In the genomic region with DNA sequence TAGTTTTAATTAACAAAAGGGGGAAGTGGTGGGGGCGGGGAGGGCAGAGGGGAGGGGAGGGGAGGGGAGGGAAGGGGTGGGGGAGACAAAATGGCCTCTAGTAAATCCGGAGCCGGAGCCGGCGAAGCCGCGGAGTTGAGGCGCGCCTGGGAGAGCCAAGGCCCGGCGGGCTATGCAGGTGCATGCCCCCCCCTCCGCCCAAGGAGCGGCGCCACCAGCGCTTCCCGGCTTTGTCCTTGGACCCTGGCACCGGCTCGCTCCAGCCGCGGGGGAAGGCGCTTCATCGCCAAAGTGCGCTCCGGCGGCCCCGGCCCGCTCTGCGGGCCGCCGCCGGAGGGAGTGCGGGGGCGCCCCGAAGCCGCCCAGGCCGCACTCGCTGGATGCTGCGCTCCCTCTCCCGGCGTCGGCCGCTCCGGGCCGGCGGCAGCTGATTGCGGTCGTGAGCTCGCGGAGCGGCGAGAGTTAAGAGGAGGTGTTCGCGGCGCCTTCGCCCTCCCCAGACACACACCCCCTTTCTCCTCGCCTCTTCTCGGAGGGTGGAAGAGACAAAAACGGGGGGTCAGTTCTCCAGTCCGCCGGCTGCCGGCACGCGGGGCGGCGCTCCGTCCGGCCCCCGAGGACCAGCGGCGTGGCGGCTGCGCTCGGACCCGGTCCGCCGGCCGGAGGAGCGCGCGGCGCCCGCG, we compare ENCODE assay signal across 8 cellular contexts. TPM values are rescaled to one million over a fixed set of nuclear protein-coding genes. Genes with fewer than 3 reads are reported as not detected.
DNase-seq lines count a peak whose midpoint lies in the region; ATAC-seq, FAIRE-seq and TF ChIP-seq lines count a peak whose summit lies in the region.

A gene with protein sequence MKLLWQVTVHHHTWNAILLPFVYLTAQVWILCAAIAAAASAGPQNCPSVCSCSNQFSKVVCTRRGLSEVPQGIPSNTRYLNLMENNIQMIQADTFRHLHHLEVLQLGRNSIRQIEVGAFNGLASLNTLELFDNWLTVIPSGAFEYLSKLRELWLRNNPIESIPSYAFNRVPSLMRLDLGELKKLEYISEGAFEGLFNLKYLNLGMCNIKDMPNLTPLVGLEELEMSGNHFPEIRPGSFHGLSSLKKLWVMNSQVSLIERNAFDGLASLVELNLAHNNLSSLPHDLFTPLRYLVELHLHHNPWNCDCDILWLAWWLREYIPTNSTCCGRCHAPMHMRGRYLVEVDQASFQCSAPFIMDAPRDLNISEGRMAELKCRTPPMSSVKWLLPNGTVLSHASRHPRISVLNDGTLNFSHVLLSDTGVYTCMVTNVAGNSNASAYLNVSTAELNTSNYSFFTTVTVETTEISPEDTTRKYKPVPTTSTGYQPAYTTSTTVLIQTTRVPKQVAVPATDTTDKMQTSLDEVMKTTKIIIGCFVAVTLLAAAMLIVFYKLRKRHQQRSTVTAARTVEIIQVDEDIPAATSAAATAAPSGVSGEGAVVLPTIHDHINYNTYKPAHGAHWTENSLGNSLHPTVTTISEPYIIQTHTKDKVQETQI (minus strand): TSS at position 439 of the 683 bp plus-strand sequence. CDS start 797 bp downstream, outside the sequence.

- POLR2A ChIA-PET in endothelial cell of umbilical vein (lab: Charles Lee), result no interaction called here

- peaks cover 7% of the 10 kb centered on the region for H3K4me1 Mint-ChIP-seq in activated CD4-positive, alpha-beta T cell treated with anti-CD3 and anti-CD28 coated beads, Interleukin-2, amount 10 ng/mL, durations not matched to agents 24 days and 14 days
- H3K4me1 Mint-ChIP-seq in memory B cell, result peaks cover 21% of the 10 kb centered on the region

- peak; percentile 82 for DNase-seq in AG20443 (ENCODE audit: low spot score)
- DNase-seq in activated CD4-positive, alpha-beta T cell treated with anti-CD3 and anti-CD28 coated beads, Interleukin-2, amount 10 ng/mL, durations not matched to agents 24 days and 14 days, result peak; percentile 77
- peak; percentile 57 for DNase-seq in endothelial cell of umbilical vein (ENCODE audit: low read depth, low spot score)
- peak in 1 of 2 donors; percentile 25 for DNase-seq in memory B cell (ENCODE audit: low spot score in 2 of 2)
- DNase-seq in NAMALWA (ENCODE audit: low spot score), result no peak

- ATAC-seq in GM19035 (IDR thresholded peaks at IDR 0.05; ENCODE audit: unreplicated experiment) (peak; percentile 39), HG03159 (IDR thresholded peaks at IDR 0.05; ENCODE audit: unreplicated experiment) (peak; percentile 34), memory B cell (ENCODE audit: low read depth) (peak; percentile 44)

- no peaks in the 10 kb centered on the region for H3K9me3 Mint-ChIP-seq in activated CD4-positive, alpha-beta T cell treated with anti-CD3 and anti-CD28 coated beads, Interleukin-2, amount 10 ng/mL, durations not matched to agents 24 days and 14 days
- H3K9me3 Mint-ChIP-seq in memory B cell, result no peaks in the 10 kb centered on the region

- BruUV-seq in endothelial cell of umbilical vein (replicated peaks; lab: Mats Ljungman, UMichigan), result no TSS peak

- FAIRE-seq in endothelial cell of umbilical vein (lab: Jason Lieb, UNC), result no peak

- H3K27ac ChIP-seq in endothelial cell of umbilical vein (ENCODE audit: insufficient read depth, low read depth, low read length), result peak within 1 kb of the TSS; percentile 39
- peak within 1 kb of the TSS; percentile 27 for H3K27ac ChIP-seq in temporal lobe (ENCODE audit: low read depth, low read length)

- dilution Hi-C loops in endothelial cell of umbilical vein (cut with MboI; ENCODE audit: extremely low pct_ligation_motif_present, low sequenced_read_pairs), result no loop called here

- peak within 1 kb of the TSS; percentile 82 for H3K4me3 Mint-ChIP-seq in activated CD4-positive, alpha-beta T cell treated with anti-CD3 and anti-CD28 coated beads, Interleukin-2, amount 10 ng/mL, durations not matched to agents 24 days and 14 days
- peak within 1 kb of the TSS; percentile 89 for H3K4me3 Mint-ChIP-seq in memory B cell

- H2AFZ ChIP-seq in endothelial cell of umbilical vein (ENCODE audit: low read depth, low read length), result peak within 1 kb of the TSS; percentile 33

- peak within 1 kb of the TSS; percentile 71 for H3K4me2 ChIP-seq in endothelial cell of umbilical vein (ENCODE audit: insufficient read depth, low read length)

- no peaks in the 10 kb centered on the region for H3K36me3 ChIP-seq in endothelial cell of umbilical vein (ENCODE audit: control insufficient read depth in 2 of 2, extremely low read depth in 1 of 2, insufficient read depth in 2 of 2, low read length in 2 of 2)

- TF ChIP-seq CTCF in endothelial cell of umbilical vein (IDR thresholded peaks at IDR 0.05; ENCODE audit: extremely low read depth in 1 of 2, insufficient read depth in 1 of 2, low read depth in 1 of 2, low read length in 2 of 2), result peak in 1 of 2 donors; percentile 21

- peaks cover 8% of the 10 kb centered on the region for H3K4me1 ChIP-seq in endothelial cell of umbilical vein (ENCODE audit: control insufficient read depth, extremely low read depth, insufficient read depth, low read length)

- CTCF ChIA-PET in endothelial cell of umbilical vein (lab: Charles Lee), result interaction anchor here (0.6 to 2.7 kb wide), 8 partner anchors 13 to 324 kb away, joined by 3 to 13 read pairs (median 5); no protein-coding TSS in a partner anchor

- peaks cover 22% of the 10 kb centered on the region for H3K27me3 Mint-ChIP-seq in activated CD4-positive, alpha-beta T cell treated with anti-CD3 and anti-CD28 coated beads, Interleukin-2, amount 10 ng/mL, durations not matched to agents 24 days and 14 days
- H3K27me3 Mint-ChIP-seq in memory B cell, result no peaks in the 10 kb centered on the region

- H3K27ac Mint-ChIP-seq in activated CD4-positive, alpha-beta T cell treated with anti-CD3 and anti-CD28 coated beads, Interleukin-2, amount 10 ng/mL, durations not matched to agents 24 days and 14 days, result peak within 1 kb of the TSS; percentile 65
- peak within 1 kb of the TSS; percentile 10 for H3K27ac Mint-ChIP-seq in memory B cell

- H3K9me1 ChIP-seq in endothelial cell of umbilical vein (replicated peaks; ENCODE audit: control insufficient read depth, extremely low read depth, insufficient read depth, low read length), result no peaks in the 10 kb centered on the region

- H3K4me3 ChIP-seq in endothelial cell of umbilical vein (replicated peaks in 1 of 3; ENCODE audit: insufficient read depth in 1 of 3, low read depth in 1 of 3, low read length in 3 of 3), result peak within 1 kb of the TSS; percentile 16 to 45 (median 31)

- no peaks in the 10 kb centered on the region for H3K9me3 ChIP-seq in endothelial cell of umbilical vein (replicated peaks; ENCODE audit: control insufficient read depth, insufficient read depth, low read length)

- no peaks in the 10 kb centered on the region for H3K27me3 ChIP-seq in endothelial cell of umbilical vein (ENCODE audit: control insufficient read depth in 2 of 2, insufficient read depth in 2 of 2, low read length in 2 of 2)

- intact Hi-C loops in activated CD4-positive, alpha-beta T cell treated with anti-CD3 and anti-CD28 coated beads, Interleukin-2, amount 10 ng/mL, durations not matched to agents 24 days and 14 days (cut with micrococcal nuclease), result no loop called here
- intact Hi-C loops in endothelial cell of umbilical vein (cut with micrococcal nuclease), result loop anchor here (5.0 to 10.0 kb wide), 2 partner anchors 101 to 446 kb away; a partner anchor contains a TSS

- TF ChIP-seq POLR2A in endothelial cell of umbilical vein (IDR thresholded peaks at IDR 0.05; ENCODE audit: low read depth, low read length), result no peak

- H3K36me3 Mint-ChIP-seq in activated CD4-positive, alpha-beta T cell treated with anti-CD3 and anti-CD28 coated beads, Interleukin-2, amount 10 ng/mL, durations not matched to agents 24 days and 14 days (ENCODE audit: low read depth), result peaks cover 22% of the 10 kb centered on the region
- peaks cover 18% of the 10 kb centered on the region for H3K36me3 Mint-ChIP-seq in memory B cell

- no peaks in the 10 kb centered on the region for H3K79me2 ChIP-seq in endothelial cell of umbilical vein (ENCODE audit: control insufficient read depth, insufficient read depth, low read length)

- H4K20me1 ChIP-seq in endothelial cell of umbilical vein (replicated peaks; ENCODE audit: control insufficient read depth, extremely low read depth, insufficient read depth, low read length), result peaks cover 4% of the 10 kb centered on the region

- H3K9ac ChIP-seq in endothelial cell of umbilical vein (replicated peaks; ENCODE audit: extremely low read depth, insufficient read depth, low read length), result peak within 1 kb of the TSS; percentile 66

TF ChIP-seq in endothelial cell of umbilical vein, 7 proteins besides CTCF, POLR2A, EP300 and RAD21:
- TF ChIP-seq GATA2 (IDR thresholded peaks at IDR 0.05; ENCODE audit: insufficient read depth, insufficient read length, low read depth, low read length) (no peak), MYC (IDR thresholded peaks at IDR 0.05; ENCODE audit: low read depth, low read length) (no peak), EZH2 (IDR thresholded peaks at IDR 0.05; ENCODE audit: borderline replicate concordance, low read depth, low read length, severe bottlenecking) (no peak), FOS (IDR thresholded peaks at IDR 0.05; ENCODE audit: borderline replicate concordance, insufficient read depth, low read length) (no peak), POLR2AphosphoS5 (IDR thresholded peaks at IDR 0.05; ENCODE audit: insufficient read depth, low read depth, low read length) (no peak), JUN (IDR thresholded peaks at IDR 0.05; ENCODE audit: borderline replicate concordance, insufficient read depth, insufficient read length, low read depth) (no peak)
- TF ChIP-seq, protein P1, sequence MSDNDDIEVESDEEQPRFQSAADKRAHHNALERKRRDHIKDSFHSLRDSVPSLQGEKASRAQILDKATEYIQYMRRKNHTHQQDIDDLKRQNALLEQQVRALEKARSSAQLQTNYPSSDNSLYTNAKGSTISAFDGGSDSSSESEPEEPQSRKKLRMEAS (IDR thresholded peaks at IDR 0.05; ENCODE audit: insufficient read depth, insufficient read length), result no peak

RNA-seq across cellular contexts. Expression of the gene that starts here (rescaled TPM):
- total RNA-seq in activated CD4-positive, alpha-beta T cell treated with anti-CD3 and anti-CD28 coated beads, Interleukin-2, amount 10 ng/mL, durations not matched to agents 24 days and 14 days, result 2.2 and 5.7 TPM in 2 replicates
- total RNA-seq in endothelial cell of umbilical vein (3.8 and 7.1 TPM in 2 replicates), temporal lobe (13.5 TPM)
- 4.2 and 5.1 TPM in 2 replicates for polyA plus RNA-seq in endothelial cell of umbilical vein
- polyA plus RNA-seq in endothelial cell of umbilical vein (2011; cell fraction: cytosol; rRNA removed), result 2.9 and 3.0 TPM in 2 replicates
- polyA plus RNA-seq in endothelial cell of umbilical vein (2011; cell fraction: nucleus; rRNA removed), result 1.9 and 2.6 TPM in 2 replicates
- polyA plus RNA-seq in endothelial cell of umbilical vein (2012), result 0.50 and 0.70 TPM in 2 replicates
- 5.0 and 5.1 TPM in 2 replicates for polyA minus RNA-seq in endothelial cell of umbilical vein
- not detected for polyA minus RNA-seq in endothelial cell of umbilical vein (2011; cell fraction: cytosol; rRNA and poly(A)+ RNA removed)
- 2.7 and 4.1 TPM in 2 replicates for polyA minus RNA-seq in endothelial cell of umbilical vein (2011; cell fraction: nucleus; rRNA and poly(A)+ RNA removed)
